Comparison of ENCODE assay signal across 8 cellular contexts in genomic region chr3:173398111-173398479, GRCh38. TPM values are rescaled to one million over a fixed set of nuclear protein-coding genes. Genes with fewer than 3 reads are reported as not detected.
DNase-seq lines count a peak whose midpoint lies in the region; ATAC-seq and TF ChIP-seq lines count a peak whose summit lies in the region.

No MANE protein-coding gene starts in this region.

- no peaks in the 10 kb centered on the region for H3K36me3 Mint-ChIP-seq in CD8-positive, alpha-beta T cell
- no peaks in the 10 kb centered on the region for H3K36me3 Mint-ChIP-seq in osteocyte (ENCODE audit: unreplicated experiment)

- peaks cover 52% of the 10 kb centered on the region for H3K27me3 Mint-ChIP-seq in CD8-positive, alpha-beta T cell (ENCODE audit: low read depth)
- peaks cover 11% of the 10 kb centered on the region for H3K27me3 Mint-ChIP-seq in osteocyte (ENCODE audit: unreplicated experiment)

- POLR2A ChIA-PET in CD8-positive, alpha-beta T cell (lab: Charles Lee), result no interaction called here

- no peaks in the 10 kb centered on the region for H3K9me3 ChIP-seq in CD8-positive, alpha-beta T cell (ENCODE audit: low read length)

- no peak overlapping the region for H3K27ac ChIP-seq in CD8-positive, alpha-beta T cell (ENCODE audit: low read depth, low read length)

- intact Hi-C loops in CD8-positive, alpha-beta T cell (cut with DNase I, micrococcal nuclease), result no loop called here

- ATAC-seq in CD8-positive, alpha-beta T cell, result no peak
- ATAC-seq in GM21576 (IDR thresholded peaks at IDR 0.05; ENCODE audit: unreplicated experiment), result no peak
- ATAC-seq in GM21528 (IDR thresholded peaks at IDR 0.05; ENCODE audit: low FRiP score, unreplicated experiment), result no peak

- peaks cover 11% of the 10 kb centered on the region for H3K27me3 ChIP-seq in CD8-positive, alpha-beta T cell (ENCODE audit: insufficient read depth, low read length)

- peaks cover 30% of the 10 kb centered on the region for H3K4me1 Mint-ChIP-seq in CD8-positive, alpha-beta T cell (ENCODE audit: low read depth)
- H3K4me1 Mint-ChIP-seq in osteocyte (ENCODE audit: unreplicated experiment), result peaks cover 33% of the 10 kb centered on the region

- H3K9me3 Mint-ChIP-seq in CD8-positive, alpha-beta T cell, result peaks cover 2% of the 10 kb centered on the region
- H3K9me3 Mint-ChIP-seq in osteocyte (ENCODE audit: unreplicated experiment), result no peaks in the 10 kb centered on the region

- TF ChIP-seq CTCF in CD8-positive, alpha-beta T cell (IDR thresholded peaks at IDR 0.05), result no peak
- no peak for TF ChIP-seq CTCF in fibroblast of villous mesenchyme (IDR thresholded peaks at IDR 0.05; ENCODE audit: insufficient read depth, low read depth, low read length)
- no peak for TF ChIP-seq CTCF in osteocyte (IDR thresholded peaks at IDR 0.05)

- DNase-seq in CD8-positive, alpha-beta T cell, result no peak
- DNase-seq in NCI-H69 (lab: John Stamatoyannopoulos, UW) (peak; percentile 92), fibroblast of villous mesenchyme (ENCODE audit: low read depth) (peak; percentile 33), osteocyte (ENCODE audit: extremely low spot score, unreplicated experiment) (no peak), SKM-1 (lab: John Stamatoyannopoulos, UW; ENCODE audit: unreplicated experiment) (no peak), GM19240 (ENCODE audit: insufficient read length, low spot score) (no peak)

- CTCF ChIA-PET in CD8-positive, alpha-beta T cell (lab: Charles Lee), result no interaction called here

- H3K4me3 ChIP-seq in CD8-positive, alpha-beta T cell (ENCODE audit: low read depth, low read length), result no peak overlapping the region
- H3K4me3 ChIP-seq in fibroblast of villous mesenchyme (ENCODE audit: low read depth, low read length), result peak overlapping the region; percentile 63

- no peaks in the 10 kb centered on the region for H3K36me3 ChIP-seq in CD8-positive, alpha-beta T cell (ENCODE audit: insufficient read depth, low read length)

- H3K27ac Mint-ChIP-seq in CD8-positive, alpha-beta T cell, result no peak overlapping the region
- peak overlapping the region; percentile 77 for H3K27ac Mint-ChIP-seq in osteocyte (ENCODE audit: unreplicated experiment)

- peaks cover 18% of the 10 kb centered on the region for H3K4me1 ChIP-seq in CD8-positive, alpha-beta T cell (ENCODE audit: insufficient read depth, low read length)

- H3K4me3 Mint-ChIP-seq in CD8-positive, alpha-beta T cell, result peak overlapping the region; percentile 15
- peak overlapping the region; percentile 92 for H3K4me3 Mint-ChIP-seq in osteocyte (ENCODE audit: unreplicated experiment)

RNA-seq across cellular contexts. Expression of gene NLGN1, which starts 0.6 kb away (rescaled TPM):
- total RNA-seq in CD8-positive, alpha-beta T cell, result not detected
- total RNA-seq in fibroblast of villous mesenchyme (8.4 and 18.1 TPM in 2 replicates), osteocyte (3.9 and 4.0 TPM in 2 replicates)

Comparison
In these comparisons a context has a peak if more than half of its experiments do, and no peak if none do; other contexts are left out.
1. DNase-seq: peak in NCI-H69 (single experiment) and fibroblast of villous mesenchyme (single experiment); none in CD8-positive, alpha-beta T cell (0 of 7), osteocyte (single experiment), SKM-1 (single experiment) and GM19240 (single experiment).